Comparison of ENCODE assay signal across 11 cellular contexts in the genomic region with DNA sequence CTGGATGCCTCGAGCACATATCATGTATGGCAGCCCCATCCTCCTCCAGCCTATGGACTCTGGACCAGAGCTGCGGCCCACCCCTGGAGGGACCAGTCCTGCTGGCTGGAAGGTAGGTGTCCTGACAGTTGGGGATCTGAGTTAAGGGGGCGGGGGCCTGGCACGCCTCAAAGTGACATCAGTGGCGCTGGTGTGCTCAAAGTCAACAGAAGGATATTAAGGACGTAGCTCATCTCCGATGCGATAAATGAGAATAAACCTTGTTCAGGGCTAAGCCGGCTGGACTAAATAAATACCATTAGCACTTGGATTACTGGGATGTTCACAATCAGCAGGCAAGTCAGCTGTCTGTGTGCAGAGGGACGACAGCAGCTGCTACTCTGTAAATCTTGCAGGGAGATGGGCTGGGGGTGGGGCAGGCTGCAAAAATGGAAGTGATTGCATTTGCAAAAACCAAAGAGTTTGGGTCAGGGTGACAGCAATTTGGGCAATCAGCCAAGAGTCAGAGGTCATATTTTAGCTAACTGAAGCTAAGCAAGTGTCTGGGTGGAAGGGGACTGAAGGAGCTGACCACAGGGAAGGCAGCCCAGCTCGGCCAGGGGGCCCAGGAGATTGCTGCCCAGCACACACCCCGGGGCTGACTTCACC.
DNase-seq lines count a peak whose midpoint lies in the region; ATAC-seq and TF ChIP-seq lines count a peak whose summit lies in the region.
"Had no signal": no experiment of that assay in that cellular context is flagged by ENCODE, and none has a peak within 500 bp of the region (broad histone marks: within the 10 kb centered on the region; RNA-seq: fewer than 3 reads in every experiment).

No MANE protein-coding gene starts in this region.

- TF ChIP-seq CTCF in fibroblast of villous mesenchyme (IDR thresholded peaks at IDR 0.05; ENCODE audit: insufficient read depth, low read depth, low read length) (no peak), lower leg skin (IDR thresholded peaks at IDR 0.05) (no peak)

- no peaks in the 10 kb centered on the region for H3F3A ChIP-seq in GM23248 (ENCODE audit: insufficient read depth)

- H3K9me3 ChIP-seq in GM23248 (ENCODE audit: low read depth) = no peaks in the 10 kb centered on the region
- H3K9me3 ChIP-seq: Caco-2, pancreas had no signal

- no peaks in the 10 kb centered on the region for H3K79me2 ChIP-seq in GM23248 (ENCODE audit: insufficient read depth)

- intact Hi-C loops in posterior vena cava (cut with DNase I) (no loop called here), lower leg skin (cut with DNase I; ENCODE audit: low total_unique reads) (no loop called here)

- WGBS in lower leg skin, 2 donors = 72 to 79% methylated on average over 12 of the region's 12 CpGs
- WGBS in GM23248 (ENCODE audit: low coverage in 1 of 2, low lambda C conversion rate in 2 of 2, missing lambda C conversion rate in 2 of 2), 2 experiments = 86 to 88% methylated on average over 12 of the region's 12 CpGs

- in situ Hi-C loops in GM23248 (cut with MboI) = no loop called here

- no peak overlapping the region for H3K4me3 ChIP-seq in H7 (ENCODE audit: insufficient read depth, low read depth, low read length)
- H3K4me3 ChIP-seq in fibroblast of villous mesenchyme (ENCODE audit: low read depth, low read length) = no peak overlapping the region
- no peak overlapping the region for H3K4me3 ChIP-seq in lower leg skin (ENCODE audit: low read depth, poor library complexity, severe bottlenecking)
- H3K4me3 ChIP-seq in GM23248 = no peak overlapping the region
- H3K4me3 ChIP-seq: pancreas had no signal

- no peaks in the 10 kb centered on the region for H4K20me1 ChIP-seq in GM23248 (ENCODE audit: insufficient read depth)

- peaks cover 11% of the 10 kb centered on the region for H3K4me1 ChIP-seq in GM23248 (ENCODE audit: insufficient read depth)
- H3K4me1 ChIP-seq: Caco-2 had no signal

- H3K9ac ChIP-seq in GM23248 = no peak overlapping the region

- H2AFZ ChIP-seq in GM23248 = no peak overlapping the region

- H3K27ac ChIP-seq in GM23248 = no peak overlapping the region

- H3K36me3 ChIP-seq in H7 (replicated peaks; ENCODE audit: control insufficient read depth, insufficient read depth, low read length) (no peaks in the 10 kb centered on the region), GM23248 (ENCODE audit: low read depth) (no peaks in the 10 kb centered on the region)
- H3K36me3 ChIP-seq: pancreas had no signal

- H3K4me2 ChIP-seq in GM23248 (ENCODE audit: unreplicated experiment) = no peak overlapping the region

- H3K27me3 ChIP-seq in H7 (ENCODE audit: control insufficient read depth, insufficient read depth, low read length) (no peaks in the 10 kb centered on the region), GM23248 (replicated peaks; ENCODE audit: insufficient read depth) (no peaks in the 10 kb centered on the region)
- H3K27me3 ChIP-seq: pancreas had no signal

- no peaks in the 10 kb centered on the region for H3K9me2 ChIP-seq in GM23248 (ENCODE audit: insufficient read depth)

- DNase-seq in H7 (peak; percentile 52), NCI-H748 (lab: John Stamatoyannopoulos, UW; ENCODE audit: unreplicated experiment) (peak; percentile 99), fibroblast of villous mesenchyme (ENCODE audit: low read depth) (peak; percentile 68), posterior vena cava (ENCODE audit: low spot score) (peak; percentile 78), lower leg skin (ENCODE audit: low spot score in 2 of 2) (no peak), GM23248 (no peak)
- DNase-seq: NCI-H1436 had no signal

- TF ChIP-seq POLR2A in lower leg skin (IDR thresholded peaks at IDR 0.05) = no peak

- ATAC-seq in GM19035 (IDR thresholded peaks at IDR 0.05; ENCODE audit: unreplicated experiment) = no peak
- ATAC-seq in GM21526 (IDR thresholded peaks at IDR 0.05; ENCODE audit: low FRiP score, unreplicated experiment) = no peak

Comparison
In these comparisons a context has a peak if more than half of its experiments do, and no peak if none do; other contexts are left out.
1. DNase-seq: peak in H7 (single experiment), NCI-H748 (single experiment), fibroblast of villous mesenchyme (single experiment) and posterior vena cava (single experiment); none in lower leg skin (0 of 2) and GM23248 (single experiment).